ENCODE assay signal across 7 cellular contexts in genomic region chr12:54033980-54034783, GRCh38. TPM values are rescaled to one million over a fixed set of nuclear protein-coding genes. Genes with fewer than 3 reads are reported as not detected.
A peak's percentile ranks its signal among the peaks of the same experiment; 100 is the strongest.
DNase-seq lines count a peak whose midpoint lies in the region; TF ChIP-seq lines count a peak whose summit lies in the region.
"Had no signal": no experiment of that assay in that cellular context is flagged by ENCODE, and none has a peak within 500 bp of the region (broad histone marks: within the 10 kb centered on the region; RNA-seq: fewer than 3 reads in every experiment).

No MANE protein-coding gene starts in this region.

- peaks cover 8 to 15% (median 11%) of the 10 kb centered on the region in 3 donors for H3K4me1 Mint-ChIP-seq in IgD-negative memory B cell

- H3K4me3 ChIP-seq in coronary artery (peak overlapping the region; percentile 64), sigmoid colon (peak overlapping the region; percentile 7 to 49 (median 32)), brain microvascular endothelial cell (ENCODE audit: low read depth, low read length) (no peak overlapping the region)

- 8 to 22% methylated on average over 57 of the region's 57 CpGs for WGBS in sigmoid colon, 2 donors

- H3K4me3 Mint-ChIP-seq in IgD-negative memory B cell = peak overlapping the region; percentile 61 to 89 (median 81)

- H3K27me3 ChIP-seq in sigmoid colon = peaks cover 44 to 100% (median 96%) of the 10 kb centered on the region in 3 donors
- peaks cover 91% of the 10 kb centered on the region for H3K27me3 ChIP-seq in brain microvascular endothelial cell (replicated peaks)

- no peak for TF ChIP-seq CTCF in coronary artery (IDR thresholded peaks at IDR 0.05)
- no peak for TF ChIP-seq CTCF in sigmoid colon (IDR thresholded peaks at IDR 0.05)
- TF ChIP-seq CTCF in brain microvascular endothelial cell (IDR thresholded peaks at IDR 0.05; ENCODE audit: low read depth, low read length, missing control alignments) = no peak

- in situ Hi-C loops in brain microvascular endothelial cell (cut with HindIII; ENCODE audit: low pct_ligation_motif_present, low sequenced_read_pairs) = no loop called here

- peaks cover 0 to 34% (median 30%) of the 10 kb centered on the region in 4 donors for H3K4me1 ChIP-seq in sigmoid colon

- no peak for TF ChIP-seq POLR2A in sigmoid colon (IDR thresholded peaks at IDR 0.05)

- peaks cover 0 to 4% (median 0%) of the 10 kb centered on the region in 3 donors for H3K9me3 Mint-ChIP-seq in IgD-negative memory B cell

- H3K36me3 ChIP-seq in sigmoid colon (no peaks in the 10 kb centered on the region), brain microvascular endothelial cell (replicated peaks) (no peaks in the 10 kb centered on the region)

- H3K9me3 ChIP-seq in sigmoid colon = no peaks in the 10 kb centered on the region

- peaks cover 63% of the 10 kb centered on the region for H3K27me3 Mint-ChIP-seq in IgD-negative memory B cell

- H3K36me3 Mint-ChIP-seq in IgD-negative memory B cell = no peaks in the 10 kb centered on the region

- H3K27ac ChIP-seq in coronary artery = no peak overlapping the region
- peak overlapping the region in 2 of 4 donors; percentile 33 to 65 for H3K27ac ChIP-seq in sigmoid colon
- no peak overlapping the region for H3K27ac ChIP-seq in brain microvascular endothelial cell

- TF ChIP-seq EP300 in sigmoid colon (IDR thresholded peaks at IDR 0.05) = no peak

- intact Hi-C loops in sigmoid colon (cut with DNase I) = loop anchor here (5.0 kb wide), 1 partner anchor 93 kb away; no protein-coding TSS in a partner anchor

- DNase-seq in coronary artery (ENCODE audit: low spot score) (no peak), sigmoid colon (no peak), NCI-H345 treated with DMSO at 0.1 percent for 48 hours (lab: John Stamatoyannopoulos, UW; ENCODE audit: unreplicated experiment) (no peak), brain microvascular endothelial cell (no peak)
- no peak for DNase-seq in stimulated activated CD4-positive, alpha-beta T cell treated with anti-CD3 and anti-CD28 coated beads, Interleukin-4, amount 100 ng/mL, for 24 hours
- DNase-seq: dermis blood vessel endothelial cell had no signal

- peak overlapping the region; percentile 86 to 93 (median 86) for H3K27ac Mint-ChIP-seq in IgD-negative memory B cell

RNA-seq across cellular contexts. Expression of gene HOXC5, which starts 1.3 kb away (rescaled TPM):
- not detected for polyA plus RNA-seq in IgD-negative memory B cell
- 1 to 10 TPM in 1 of 4 donors, not detected in 3; 1.4 TPM for total RNA-seq in sigmoid colon
- under 1 TPM in 1 of 3 donors, not detected in 2; 0.03 TPM for polyA plus RNA-seq in sigmoid colon
- total RNA-seq: dermis blood vessel endothelial cell had no signal

RNA-seq across cellular contexts. Expression of gene HOXC6, which starts 5.9 kb away (rescaled TPM):
- polyA plus RNA-seq in IgD-negative memory B cell = not detected
- not detected for total RNA-seq in sigmoid colon
- polyA plus RNA-seq in sigmoid colon = not detected

RNA-seq across cellular contexts. Expression of gene HOXC4, which starts 19.5 kb away (rescaled TPM):
- polyA plus RNA-seq in IgD-negative memory B cell (2.3 TPM), sigmoid colon (under 1 TPM in 1 of 3 donors, not detected in 2; 0.38 TPM)
- 1 to 10 TPM in 1 of 4 donors, under 1 TPM in 2, not detected in 1; 0.66 to 1.2 (median 0.71) TPM for total RNA-seq in sigmoid colon
- total RNA-seq: dermis blood vessel endothelial cell had no signal

RNA-seq across cellular contexts. Expression of gene HOXC8, which starts 25.4 kb away (rescaled TPM):
- polyA plus RNA-seq in IgD-negative memory B cell = not detected
- total RNA-seq in sigmoid colon = not detected
- 1 to 10 TPM in 1 of 3 donors, not detected in 2; 1.8 TPM for polyA plus RNA-seq in sigmoid colon
- total RNA-seq: dermis blood vessel endothelial cell had no signal

RNA-seq across cellular contexts. Expression of gene HOXC9, which starts 34.2 kb away (rescaled TPM):
- polyA plus RNA-seq in IgD-negative memory B cell = not detected
- total RNA-seq in sigmoid colon = not detected
- polyA plus RNA-seq in sigmoid colon = under 1 TPM in 1 of 3 donors, not detected in 2; 0.04 TPM
